8 cellular contexts compared by ENCODE assay signal in the genomic region with DNA sequence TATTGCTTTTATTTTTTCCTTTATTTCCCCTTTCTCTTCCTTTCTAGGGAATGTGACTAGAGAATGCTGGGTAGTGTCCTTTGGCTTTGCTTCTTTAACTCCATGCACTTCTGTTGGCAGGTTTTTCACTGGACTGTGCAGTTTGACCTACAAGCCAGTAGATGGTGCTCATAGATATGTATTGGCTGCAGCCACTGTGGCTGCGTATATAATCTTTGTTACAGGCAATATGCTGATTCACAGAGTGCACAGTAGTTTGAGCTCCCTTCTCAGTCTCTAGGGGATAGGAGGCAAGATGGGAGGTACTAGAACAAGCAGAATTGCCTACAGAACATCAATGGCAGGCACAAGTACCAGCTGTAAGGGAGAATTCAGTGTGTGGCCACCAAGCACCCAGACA.
DNase-seq lines count a peak whose midpoint lies in the region; ATAC-seq and TF ChIP-seq lines count a peak whose summit lies in the region.

No MANE protein-coding gene starts in this region.

- no peaks in the 10 kb centered on the region for H4K20me1 ChIP-seq in KMS-11 (ENCODE audit: insufficient read depth)

- H3K27ac ChIP-seq in KMS-11, result no peak overlapping the region

- H3K9ac ChIP-seq in KMS-11, result no peak overlapping the region

- H3K79me2 ChIP-seq in KMS-11 (ENCODE audit: insufficient read depth, low read depth), result no peaks in the 10 kb centered on the region

- H3K27me3 ChIP-seq in KMS-11 (ENCODE audit: insufficient read depth, low read depth), result no peaks in the 10 kb centered on the region

- no peaks in the 10 kb centered on the region for H3K4me1 Mint-ChIP-seq in CD14-positive monocyte

- H3K4me2 ChIP-seq in KMS-11, result no peak overlapping the region

- H3K4me1 ChIP-seq in KMS-11 (ENCODE audit: low read depth, poor library complexity, severe bottlenecking), result no peaks in the 10 kb centered on the region

- no peaks in the 10 kb centered on the region for H3K36me3 Mint-ChIP-seq in CD14-positive monocyte

- H3K36me3 ChIP-seq in KMS-11 (ENCODE audit: insufficient read depth), result no peaks in the 10 kb centered on the region

- no peak overlapping the region for H3K27ac Mint-ChIP-seq in CD14-positive monocyte

- intact Hi-C loops in CD14-positive monocyte (cut with micrococcal nuclease), result no loop called here

- TF ChIP-seq CTCF in KMS-11 (conservative IDR thresholded peaks at IDR 0.05; ENCODE audit: low read depth, low read length), result peak; percentile 70
- no peak for TF ChIP-seq CTCF in CD14-positive monocyte (IDR thresholded peaks at IDR 0.05)

- no peak overlapping the region for H3K4me3 Mint-ChIP-seq in CD14-positive monocyte

- H3K4me3 ChIP-seq in KMS-11 (IDR thresholded peaks at IDR 0.05; ENCODE audit: insufficient read depth, low read depth, low read length), result no peak overlapping the region

- peak; percentile 75 for ATAC-seq in GM18867 (IDR thresholded peaks at IDR 0.05; ENCODE audit: unreplicated experiment)
- ATAC-seq in GM19455 (IDR thresholded peaks at IDR 0.05; ENCODE audit: unreplicated experiment), result no peak

- DNase-seq in A172 (ENCODE audit: low spot score), result peak; percentile 35
- peak; percentile 28 for DNase-seq in SW480 (ENCODE audit: low spot score)
- DNase-seq in myocyte (ENCODE audit: low read depth), result peak; percentile 64
- no peak for DNase-seq in CD14-positive monocyte (ENCODE audit: low spot score)
- DNase-seq in stimulated activated CD4-positive, alpha-beta T cell treated with anti-CD3 and anti-CD28 coated beads, Interleukin-4, amount 100 ng/mL, for 24 hours, result no peak

- H2AFZ ChIP-seq in KMS-11 (ENCODE audit: low read depth), result peak overlapping the region; percentile 22; the same call in 1 of the 2 replicates

- no peaks in the 10 kb centered on the region for H3K27me3 Mint-ChIP-seq in CD14-positive monocyte (ENCODE audit: low read depth in 3 of 3)

- peaks cover 0 to 20% (median 3%) of the 10 kb centered on the region in 7 donors for H3K9me3 Mint-ChIP-seq in CD14-positive monocyte

Comparison
In these comparisons a context has a peak if more than half of its experiments do, and no peak if none do; other contexts are left out.
1. DNase-seq: peak in A172 (single experiment), SW480 (single experiment) and myocyte (single experiment); none in CD14-positive monocyte (single experiment) and stimulated activated CD4-positive, alpha-beta T cell treated with anti-CD3 and anti-CD28 coated beads, Interleukin-4, amount 100 ng/mL, for 24 hours (single experiment).